ENCODE assay signal across 1 cellular context in the genomic region with DNA sequence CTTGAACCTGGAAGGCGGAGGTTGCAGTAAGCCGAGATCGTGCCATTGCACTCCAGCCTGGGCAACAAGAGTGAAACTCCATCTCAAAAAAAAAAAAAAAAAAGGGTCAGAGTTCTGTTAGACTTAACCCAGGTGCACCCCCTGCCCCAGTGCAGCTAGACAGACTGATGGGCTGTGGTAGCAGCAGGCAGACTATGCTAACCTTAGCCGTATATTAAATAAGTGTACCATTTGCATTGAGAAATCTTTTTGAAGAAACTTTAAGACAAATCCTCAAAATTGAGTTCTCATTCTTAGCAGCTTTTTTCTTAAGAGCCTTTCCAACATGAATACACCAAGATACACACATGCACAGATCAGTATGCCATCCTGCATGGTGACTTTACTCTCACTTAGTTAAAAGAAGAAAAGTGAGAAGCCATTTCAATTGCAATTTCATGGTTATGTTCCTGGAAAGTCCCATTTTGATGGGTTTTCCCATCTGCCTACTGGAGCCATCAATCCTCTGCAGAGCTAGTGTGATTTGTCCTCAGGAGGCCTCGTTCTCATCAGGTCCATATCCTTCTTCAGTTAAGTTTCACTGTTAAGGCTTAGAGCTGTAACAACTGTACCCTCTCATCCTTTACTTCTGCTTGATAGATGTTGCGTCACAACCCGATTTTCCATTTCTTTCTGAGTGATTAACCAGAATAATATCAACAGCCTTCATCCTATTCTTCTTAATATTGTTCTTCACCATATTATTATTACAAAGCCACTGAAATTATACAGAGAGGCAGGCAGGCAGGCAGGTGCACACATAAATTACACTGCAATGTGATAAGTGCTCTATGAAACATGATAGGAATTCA.
TF ChIP-seq lines count a peak whose summit lies in the region.

No MANE protein-coding gene starts in this region.

TF ChIP-seq in K562, 482 proteins besides CTCF, POLR2A, EP300 and RAD21:
- TF ChIP-seq GATAD2B (IDR thresholded peaks at IDR 0.05; ENCODE audit: borderline replicate concordance) (no peak), TCF7L2 (IDR thresholded peaks at IDR 0.05; ENCODE audit: low read depth, low read length) (no peak), MEIS2 (IDR thresholded peaks at IDR 0.05; ENCODE audit: partially characterized antibody) (no peak), YBX1 (IDR thresholded peaks at IDR 0.05) (no peak), HDGF (IDR thresholded peaks at IDR 0.05) (no peak), CEBPB (tag; IDR thresholded peaks at IDR 0.05) (peak; percentile 70), LEF1 (IDR thresholded peaks at IDR 0.05) (no peak), HDAC3 (IDR thresholded peaks at IDR 0.05; ENCODE audit: borderline replicate concordance, partially characterized antibody) (no peak), CEBPG (CRISPR knock-in tag; IDR thresholded peaks at IDR 0.05) (no peak), CEBPG (tag; conservative IDR thresholded peaks at IDR 0.05 in 1 of 2, IDR thresholded peaks at IDR 0.05 in 1 of 2) (0 out of 4 replicates have a peak, but pooled peaks of 1 of the 2 experiments have one; percentile 39), MECOM (CRISPR knock-in tag; IDR thresholded peaks at IDR 0.05) (no peak)
- TF ChIP-seq, protein P1, sequence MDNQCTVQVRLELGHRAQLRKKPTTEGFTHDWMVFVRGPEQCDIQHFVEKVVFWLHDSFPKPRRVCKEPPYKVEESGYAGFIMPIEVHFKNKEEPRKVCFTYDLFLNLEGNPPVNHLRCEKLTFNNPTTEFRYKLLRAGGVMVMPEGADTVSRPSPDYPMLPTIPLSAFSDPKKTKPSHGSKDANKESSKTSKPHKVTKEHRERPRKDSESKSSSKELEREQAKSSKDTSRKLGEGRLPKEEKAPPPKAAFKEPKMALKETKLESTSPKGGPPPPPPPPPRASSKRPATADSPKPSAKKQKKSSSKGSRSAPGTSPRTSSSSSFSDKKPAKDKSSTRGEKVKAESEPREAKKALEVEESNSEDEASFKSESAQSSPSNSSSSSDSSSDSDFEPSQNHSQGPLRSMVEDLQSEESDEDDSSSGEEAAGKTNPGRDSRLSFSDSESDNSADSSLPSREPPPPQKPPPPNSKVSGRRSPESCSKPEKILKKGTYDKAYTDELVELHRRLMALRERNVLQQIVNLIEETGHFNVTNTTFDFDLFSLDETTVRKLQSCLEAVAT (IDR thresholded peaks at IDR 0.05), result peak in 1 of 2 experiments; percentile 30; a peak in 1 of 4 replicates
- TF ChIP-seq, protein P2, sequence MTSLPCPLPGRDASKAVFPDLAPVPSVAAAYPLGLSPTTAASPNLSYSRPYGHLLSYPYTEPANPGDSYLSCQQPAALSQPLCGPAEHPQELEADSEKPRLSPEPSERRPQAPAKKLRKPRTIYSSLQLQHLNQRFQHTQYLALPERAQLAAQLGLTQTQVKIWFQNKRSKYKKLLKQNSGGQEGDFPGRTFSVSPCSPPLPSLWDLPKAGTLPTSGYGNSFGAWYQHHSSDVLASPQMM (CRISPR knock-in tag; IDR thresholded peaks at IDR 0.05), result no peak
- TF ChIP-seq, protein P3, sequence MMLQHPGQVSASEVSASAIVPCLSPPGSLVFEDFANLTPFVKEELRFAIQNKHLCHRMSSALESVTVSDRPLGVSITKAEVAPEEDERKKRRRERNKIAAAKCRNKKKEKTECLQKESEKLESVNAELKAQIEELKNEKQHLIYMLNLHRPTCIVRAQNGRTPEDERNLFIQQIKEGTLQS (IDR thresholded peaks at IDR 0.05), result 0 out of 2 replicates have a peak, but pooled peaks have one; percentile 20
- TF ChIP-seq, protein P3 (CRISPR knock-in tag; conservative IDR thresholded peaks at IDR 0.05), result no peak
